Comparison of ENCODE assay signal across 26 cellular contexts in genomic region chr12:58795825-58796224, GRCh38.
"Had no signal": no experiment of that assay in that cellular context is flagged by ENCODE, and none has a peak within 500 bp of the region (broad histone marks: within the 10 kb centered on the region; RNA-seq: fewer than 3 reads in every experiment).

No MANE protein-coding gene starts in this region.

- H3K4me3 Mint-ChIP-seq: dendritic cell treated with granulocyte-macrophage colony-stimulating factor and Interleukin-4, amounts not matched to agents 40 ng/mL and 50 ng/mL, for 4 days; effector memory CD8-positive, alpha-beta T cell; endodermal cell; mesothelial cell of epicardium; naive B cell had no signal

- H3K36me3 ChIP-seq: esophagus squamous epithelium, gastrocnemius medialis, heart right ventricle, left lung, lower lobe of right lung had no signal

- H3K4me3 ChIP-seq: esophagus squamous epithelium, gastrocnemius medialis, heart right ventricle, left lung, lower lobe of right lung, mucosa of descending colon had no signal

- H3K27me3 ChIP-seq: esophagus squamous epithelium, gastrocnemius medialis, heart right ventricle, left lung had no signal

- H3K27me3 Mint-ChIP-seq: dendritic cell treated with granulocyte-macrophage colony-stimulating factor and Interleukin-4, amounts not matched to agents 40 ng/mL and 50 ng/mL, for 4 days; effector memory CD8-positive, alpha-beta T cell; naive B cell had no signal

- DNase-seq: cortex of kidney; effector CD8-positive, alpha-beta T cell; effector memory CD8-positive, alpha-beta T cell; endodermal cell; erythroblast; esophagus squamous epithelium; foreskin melanocyte; gastrocnemius medialis; glutamatergic neuron; head of caudate nucleus; heart right ventricle; hippocampal formation; left cardiac atrium; left lung; left ventricle myocardium superior; lower lobe of right lung; mesenchymal stem cell; mucosa of descending colon; naive B cell had no signal

- H3K27ac Mint-ChIP-seq: dendritic cell treated with granulocyte-macrophage colony-stimulating factor and Interleukin-4, amounts not matched to agents 40 ng/mL and 50 ng/mL, for 4 days; effector memory CD8-positive, alpha-beta T cell; endodermal cell; mesothelial cell of epicardium; naive B cell had no signal

- FAIRE-seq: endometrium, islet of Langerhans, keratinocyte had no signal

- H3K4me1 Mint-ChIP-seq: endodermal cell, mesothelial cell of epicardium, naive B cell had no signal

- ATAC-seq: effector memory CD8-positive, alpha-beta T cell; esophagus mucosa; gastrocnemius medialis; heart right ventricle; left cardiac atrium; left lung; left ventricle myocardium superior; lower lobe of right lung; mucosa of descending colon had no signal

- H3K36me3 Mint-ChIP-seq: mesothelial cell of epicardium, naive B cell had no signal

- H3K4me1 ChIP-seq: esophagus squamous epithelium, gastrocnemius medialis, heart right ventricle, left lung, lower lobe of right lung had no signal

- H3K9me3 ChIP-seq: gastrocnemius medialis, mucosa of descending colon had no signal

- H3K27ac ChIP-seq: epithelial cell of prostate, esophagus squamous epithelium, gastrocnemius medialis, heart right ventricle, left lung, lower lobe of right lung had no signal
